In genomic region chr14:20452831-20453230, GRCh38 we compare ENCODE assay signal across 1 cellular context. TPM values are rescaled to one million over a fixed set of nuclear protein-coding genes. Genes with fewer than 3 reads are reported as not detected.
"Had no signal": no experiment of that assay in that cellular context is flagged by ENCODE, and none has a peak within 500 bp of the region (broad histone marks: within the 10 kb centered on the region; RNA-seq: fewer than 3 reads in every experiment).

No MANE protein-coding gene starts in this region.

RNA-seq across cellular contexts. Expression of gene KLHL33, which starts 16.9 kb away (rescaled TPM):
- total RNA-seq: chondrocyte had no signal
